In the genomic region with DNA sequence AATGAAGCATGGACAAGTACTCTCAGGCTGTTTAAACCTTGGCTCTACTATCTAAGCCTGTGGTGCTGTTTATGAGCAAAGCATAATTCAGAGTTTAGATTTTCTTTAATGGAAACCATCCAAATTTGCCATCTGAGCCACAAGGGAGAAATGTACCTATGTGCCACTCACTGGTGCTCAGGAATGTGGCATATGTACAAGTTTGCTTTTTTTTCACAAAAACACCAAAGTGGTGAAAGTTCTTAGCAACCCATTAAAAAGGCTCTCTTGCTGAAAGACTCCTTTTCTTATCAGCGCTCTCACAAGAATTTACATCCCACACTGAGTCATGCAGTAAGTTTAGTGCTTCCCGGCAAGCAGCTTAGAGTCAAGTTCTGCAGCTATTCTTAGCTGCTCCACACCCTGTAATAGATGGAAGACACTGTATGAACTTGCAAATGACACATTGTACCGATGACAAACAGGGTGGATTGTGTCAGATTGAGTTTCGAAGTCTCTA, we compare ENCODE assay signal across 10 cellular contexts. TPM values are rescaled to one million over a fixed set of nuclear protein-coding genes. Genes with fewer than 3 reads are reported as not detected.
DNase-seq lines count a peak whose midpoint lies in the region; ATAC-seq and TF ChIP-seq lines count a peak whose summit lies in the region.
"Had no signal": no experiment of that assay in that cellular context is flagged by ENCODE, and none has a peak within 500 bp of the region (broad histone marks: within the 10 kb centered on the region; RNA-seq: fewer than 3 reads in every experiment).

No MANE protein-coding gene starts in this region.

- no peaks in the 10 kb centered on the region for H3K4me1 Mint-ChIP-seq in stimulated activated naive B cell treated with anti-CD40 and anti-IgM and Interleukin-4, amounts not matched to agents 10 μg/mL and 1 μg/mL and 100 μg/mL, for 72 hours
- H3K4me1 Mint-ChIP-seq: activated naive CD8-positive, alpha-beta T cell treated with anti-CD3 and anti-CD28 coated beads, Interleukin-2, amount 50 U/mL, for 24 hours had no signal

- ATAC-seq in left colon = peak; percentile 98
- ATAC-seq in upper lobe of right lung = peak; percentile 97
- ATAC-seq in stimulated activated naive B cell treated with anti-CD40 and anti-IgM and Interleukin-4, amounts not matched to agents 10 μg/mL and 1 μg/mL and 100 μg/mL, for 72 hours (replicated peaks) = no peak
- ATAC-seq in HG03139 (IDR thresholded peaks at IDR 0.05; ENCODE audit: unreplicated experiment) = no peak
- ATAC-seq: activated naive CD8-positive, alpha-beta T cell treated with anti-CD3 and anti-CD28 coated beads, Interleukin-2, amount 50 U/mL, for 24 hours had no signal

- intact Hi-C loops in left colon (cut with DNase I, micrococcal nuclease) = no loop called here
- intact Hi-C loops in upper lobe of right lung (cut with DNase I) = no loop called here

- H3K9me3 ChIP-seq in upper lobe of right lung = no peaks in the 10 kb centered on the region

- H3K4me3 Mint-ChIP-seq in stimulated activated naive B cell treated with anti-CD40 and anti-IgM and Interleukin-4, amounts not matched to agents 10 μg/mL and 1 μg/mL and 100 μg/mL, for 72 hours = no peak overlapping the region
- H3K4me3 Mint-ChIP-seq: activated naive CD8-positive, alpha-beta T cell treated with anti-CD3 and anti-CD28 coated beads, Interleukin-2, amount 50 U/mL, for 24 hours had no signal

- H3K4me3 ChIP-seq in cardiac fibroblast (replicated peaks in 1 of 2; ENCODE audit: low read depth in 2 of 2, low read length in 2 of 2) (peak overlapping the region in 1 of 2 donors; percentile 16), upper lobe of right lung (no peak overlapping the region)

- DNase-seq in DMS53 (lab: John Stamatoyannopoulos, UW) (peak; percentile 31), DMS53 treated with DMSO at 0.1 percent for 48 hours (lab: John Stamatoyannopoulos, UW; ENCODE audit: unreplicated experiment) (no peak), cardiac fibroblast (ENCODE audit: low read depth in 2 of 2) (peak; percentile 82 to 97), left colon (peak in 1 of 2 donors; percentile 71), upper lobe of right lung (no peak), NCI-H345 treated with DMSO at 0.1 percent for 48 hours (lab: John Stamatoyannopoulos, UW; ENCODE audit: unreplicated experiment) (no peak)
- DNase-seq in stimulated activated naive B cell treated with anti-CD40 and anti-IgM and Interleukin-4, amounts not matched to agents 10 μg/mL and 1 μg/mL and 100 μg/mL, for 72 hours = no peak
- DNase-seq: activated naive CD8-positive, alpha-beta T cell treated with anti-CD3 and anti-CD28 coated beads, Interleukin-2, amount 50 U/mL, for 24 hours; GOT3 had no signal

- H3K27ac Mint-ChIP-seq in stimulated activated naive B cell treated with anti-CD40 and anti-IgM and Interleukin-4, amounts not matched to agents 10 μg/mL and 1 μg/mL and 100 μg/mL, for 72 hours = no peak overlapping the region
- H3K27ac Mint-ChIP-seq: activated naive CD8-positive, alpha-beta T cell treated with anti-CD3 and anti-CD28 coated beads, Interleukin-2, amount 50 U/mL, for 24 hours had no signal

- H3K27me3 Mint-ChIP-seq in stimulated activated naive B cell treated with anti-CD40 and anti-IgM and Interleukin-4, amounts not matched to agents 10 μg/mL and 1 μg/mL and 100 μg/mL, for 72 hours = no peaks in the 10 kb centered on the region
- H3K27me3 Mint-ChIP-seq: activated naive CD8-positive, alpha-beta T cell treated with anti-CD3 and anti-CD28 coated beads, Interleukin-2, amount 50 U/mL, for 24 hours had no signal

- H3K36me3 Mint-ChIP-seq in stimulated activated naive B cell treated with anti-CD40 and anti-IgM and Interleukin-4, amounts not matched to agents 10 μg/mL and 1 μg/mL and 100 μg/mL, for 72 hours = no peaks in the 10 kb centered on the region

- no peaks in the 10 kb centered on the region for H3K27me3 ChIP-seq in upper lobe of right lung

- no peaks in the 10 kb centered on the region for H3K4me1 ChIP-seq in upper lobe of right lung

- H3K9me3 Mint-ChIP-seq in stimulated activated naive B cell treated with anti-CD40 and anti-IgM and Interleukin-4, amounts not matched to agents 10 μg/mL and 1 μg/mL and 100 μg/mL, for 72 hours = no peaks in the 10 kb centered on the region
- H3K9me3 Mint-ChIP-seq: activated naive CD8-positive, alpha-beta T cell treated with anti-CD3 and anti-CD28 coated beads, Interleukin-2, amount 50 U/mL, for 24 hours had no signal

- no peak for TF ChIP-seq CTCF in cardiac fibroblast (IDR thresholded peaks at IDR 0.05; ENCODE audit: low read depth, low read length)
- no peak for TF ChIP-seq CTCF in upper lobe of right lung (IDR thresholded peaks at IDR 0.05)

- H3K27ac ChIP-seq in upper lobe of right lung = peak overlapping the region; percentile 9

- no peaks in the 10 kb centered on the region for H3K36me3 ChIP-seq in upper lobe of right lung

RNA-seq across cellular contexts. Expression of gene MLIP, which starts 57.3 kb away (rescaled TPM):
- total RNA-seq in left colon = 1 to 10 TPM; 2.1 to 2.7 TPM
- 0.20 TPM for total RNA-seq in upper lobe of right lung

Comparison
In these comparisons a context has a peak if more than half of its experiments do, and no peak if none do; other contexts are left out.
1. DNase-seq: peak in DMS53 (single experiment) and cardiac fibroblast (2 of 2); none in DMS53 treated with DMSO at 0.1 percent for 48 hours (single experiment), upper lobe of right lung (single experiment), NCI-H345 treated with DMSO at 0.1 percent for 48 hours (single experiment) and stimulated activated naive B cell treated with anti-CD40 and anti-IgM and Interleukin-4, amounts not matched to agents 10 μg/mL and 1 μg/mL and 100 μg/mL, for 72 hours (single experiment).
2. ATAC-seq: peak in left colon (single experiment) and upper lobe of right lung (single experiment); none in stimulated activated naive B cell treated with anti-CD40 and anti-IgM and Interleukin-4, amounts not matched to agents 10 μg/mL and 1 μg/mL and 100 μg/mL, for 72 hours (0 of 2) and HG03139 (single experiment).